Comparison of ENCODE assay signal across 20 cellular contexts in genomic region chr7:33790746-33791145, GRCh38.
DNase-seq lines count a peak whose midpoint lies in the region; ATAC-seq and TF ChIP-seq lines count a peak whose summit lies in the region.
"Had no signal": no experiment of that assay in that cellular context is flagged by ENCODE, and none has a peak within 500 bp of the region (broad histone marks: within the 10 kb centered on the region; RNA-seq: fewer than 3 reads in every experiment).

No MANE protein-coding gene starts in this region.

- in situ Hi-C loops in GM13976 (cut with MboI; ENCODE audit: low sequenced_read_pairs, unreplicated experiment) = no loop called here

- no peak overlapping the region for H3K18ac ChIP-seq in neuronal stem cell (ENCODE audit: low read length)

- H3K9me3 ChIP-seq in neuronal stem cell (replicated peaks in 1 of 2; ENCODE audit: control insufficient read depth in 2 of 2, insufficient read depth in 1 of 2, low read depth in 1 of 2, low read length in 2 of 2) (no peaks in the 10 kb centered on the region), colonic mucosa (no peaks in the 10 kb centered on the region)
- H3K9me3 ChIP-seq: SJCRH30 had no signal

- H3K4me3 ChIP-seq in H7 (ENCODE audit: insufficient read depth, low read depth, low read length) (no peak overlapping the region), neuronal stem cell (ENCODE audit: low read length in 2 of 2) (no peak overlapping the region), colonic mucosa (no peak overlapping the region)
- H3K4me3 ChIP-seq: SJCRH30 had no signal

- H3K36me3 Mint-ChIP-seq in WTC11 = no peaks in the 10 kb centered on the region
- peaks cover 0 to 5% (median 4%) of the 10 kb centered on the region in 3 donors for H3K36me3 Mint-ChIP-seq in immature natural killer cell

- CTCF ChIA-PET in WTC11 (lab: Charles Lee) = no interaction called here

- H2BK120ac ChIP-seq in neuronal stem cell (ENCODE audit: low read depth, low read length) = no peak overlapping the region

- DNase-seq in H7 (peak; percentile 38), WTC11 (ENCODE audit: low spot score) (no peak), iPS-NIHi7 (ENCODE audit: extremely low spot score) (peak; percentile 49), neuronal stem cell (ENCODE audit: low spot score) (peak; percentile 8), colonic mucosa (no peak), GM13976 (ENCODE audit: low spot score) (no peak), immature natural killer cell (no peak), glomerular visceral epithelial cell (ENCODE audit: extremely low spot score) (no peak)
- DNase-seq: CD4-positive, alpha-beta memory T cell; DMS153; GF-D8; GOT3; MM.1S; NCI-H1092; NCI-H1436 treated with DMSO at 0.1 percent for 48 hours; NCI-H2029 treated with DMSO at 0.1 percent for 48 hours; NCI-H2171; NCI-H526; SJCRH30 had no signal

- H3K9ac ChIP-seq in neuronal stem cell (ENCODE audit: low read depth, low read length, poor library complexity) (no peak overlapping the region), colonic mucosa (ENCODE audit: low read depth in 2 of 2, low read length in 2 of 2) (no peak overlapping the region)

- H4K91ac ChIP-seq in neuronal stem cell (ENCODE audit: low read depth, low read length, poor library complexity) = no peak overlapping the region

- no peak overlapping the region for H3K14ac ChIP-seq in neuronal stem cell (ENCODE audit: low read length)

- H3K27me3 ChIP-seq in H7 (ENCODE audit: control insufficient read depth, insufficient read depth, low read length) (no peaks in the 10 kb centered on the region; the same call in 1 of the 2 replicates), neuronal stem cell (ENCODE audit: control insufficient read depth in 3 of 3, insufficient read depth in 3 of 3, low read depth in 1 of 3, low read length in 3 of 3) (no peaks in the 10 kb centered on the region), colonic mucosa (no peaks in the 10 kb centered on the region)
- H3K27me3 ChIP-seq: SJCRH30 had no signal

- no peak overlapping the region for H3K4ac ChIP-seq in neuronal stem cell (ENCODE audit: low read length)

- H3K27ac Mint-ChIP-seq in WTC11 (peak overlapping the region; percentile 75), immature natural killer cell (no peak overlapping the region)
- H3K27ac Mint-ChIP-seq: CD4-positive, alpha-beta memory T cell had no signal

- H3K9me3 Mint-ChIP-seq in WTC11 (no peaks in the 10 kb centered on the region), immature natural killer cell (no peaks in the 10 kb centered on the region)

- H3K4me2 ChIP-seq in neuronal stem cell (ENCODE audit: insufficient read depth, low read length, poor library complexity, severe bottlenecking) = no peak overlapping the region

- H2BK12ac ChIP-seq in neuronal stem cell (ENCODE audit: low read length) = no peak overlapping the region

- H3K27me3 Mint-ChIP-seq in WTC11 (ENCODE audit: low read depth) = no peaks in the 10 kb centered on the region
- H3K27me3 Mint-ChIP-seq in immature natural killer cell (ENCODE audit: low read depth in 3 of 3) = peaks cover 2 to 5% (median 3%) of the 10 kb centered on the region in 3 donors

- POLR2A ChIA-PET in WTC11 (lab: Charles Lee) = interaction anchor here (0.9 kb wide), 1 partner anchor 15 kb away, joined by 3 read pairs; no protein-coding TSS in a partner anchor

- no peak overlapping the region for H2BK15ac ChIP-seq in neuronal stem cell (ENCODE audit: low read length)

- H2BK5ac ChIP-seq in neuronal stem cell (ENCODE audit: low read length) = no peak overlapping the region

- TF ChIP-seq CTCF in WTC11 (IDR thresholded peaks at IDR 0.05) (no peak), colonic mucosa (IDR thresholded peaks at IDR 0.05) (no peak), GM13976 (IDR thresholded peaks at IDR 0.05; ENCODE audit: borderline replicate concordance, control extremely low read depth, extremely low read depth, insufficient read depth, missing control alignments) (no peak)

- H3K27ac ChIP-seq in neuronal stem cell (replicated peaks; ENCODE audit: low read length) (no peak overlapping the region), colonic mucosa (no peak overlapping the region)
- H3K27ac ChIP-seq: HL-60, SJCRH30 had no signal

- H2AFZ ChIP-seq in neuronal stem cell (ENCODE audit: low read length) = no peak overlapping the region

- peak; percentile 83 for ATAC-seq in WTC11

- no peak overlapping the region for H3K23ac ChIP-seq in neuronal stem cell (ENCODE audit: low read depth, low read length, poor library complexity)

- H3K36me3 ChIP-seq in H7 (replicated peaks; ENCODE audit: control insufficient read depth, insufficient read depth, low read length) (no peaks in the 10 kb centered on the region), neuronal stem cell (replicated peaks in 1 of 2; ENCODE audit: control insufficient read depth in 2 of 2, insufficient read depth in 2 of 2, low read length in 2 of 2) (no peaks in the 10 kb centered on the region), colonic mucosa (no peaks in the 10 kb centered on the region)
- H3K36me3 ChIP-seq: SJCRH30 had no signal

- H3K4me3 Mint-ChIP-seq in WTC11 (no peak overlapping the region), immature natural killer cell (no peak overlapping the region)
- H3K4me3 Mint-ChIP-seq: CD4-positive, alpha-beta memory T cell had no signal

- intact Hi-C loops in colonic mucosa (cut with DNase I) = no loop called here

- peaks cover 0 to 6% of the 10 kb centered on the region in 2 donors for H3K4me1 ChIP-seq in neuronal stem cell (ENCODE audit: control insufficient read depth in 2 of 2, insufficient read depth in 1 of 2, low read depth in 1 of 2, low read length in 2 of 2)
- no peaks in the 10 kb centered on the region for H3K4me1 ChIP-seq in colonic mucosa
- H3K4me1 ChIP-seq: SJCRH30 had no signal

- H3K79me1 ChIP-seq in neuronal stem cell (ENCODE audit: low read depth, low read length) = no peaks in the 10 kb centered on the region

- H4K8ac ChIP-seq in neuronal stem cell (ENCODE audit: low read depth, low read length) = no peak overlapping the region

- peaks cover 27% of the 10 kb centered on the region for H3K4me1 Mint-ChIP-seq in WTC11
- H3K4me1 Mint-ChIP-seq in immature natural killer cell = peaks cover 7 to 12% of the 10 kb centered on the region in 2 donors

- no peak overlapping the region for H2AK5ac ChIP-seq in neuronal stem cell (ENCODE audit: low read depth, low read length)

- no CpG with 5 or more reads among the region's 5 CpGs for WGBS in neuronal stem cell (ENCODE audit: extremely low coverage in 2 of 2, insufficient read length in 2 of 2, insufficient replicate concordance in 1 of 2), 2 donors

TF ChIP-seq in WTC11, 78 proteins besides CTCF, POLR2A, EP300 and RAD21:
- TF ChIP-seq RORB (CRISPR knock-in tag; IDR thresholded peaks at IDR 0.05) (no peak), PRRX2 (CRISPR knock-in tag; IDR thresholded peaks at IDR 0.05) (no peak), ETV6 (CRISPR knock-in tag; IDR thresholded peaks at IDR 0.05) (0 out of 2 replicates have a peak, but pooled peaks have one; percentile 28), GRHL2 (CRISPR knock-in tag; IDR thresholded peaks at IDR 0.05; ENCODE audit: insufficient replicate concordance, severe bottlenecking) (no peak), ZBTB43 (CRISPR knock-in tag; IDR thresholded peaks at IDR 0.05) (no peak), CBFB (CRISPR knock-in tag; IDR thresholded peaks at IDR 0.05; ENCODE audit: low read depth) (no peak), HMGA2 (CRISPR knock-in tag; IDR thresholded peaks at IDR 0.05) (no peak), TCF7 (CRISPR knock-in tag; IDR thresholded peaks at IDR 0.05; ENCODE audit: low read depth) (no peak)

Comparison
In these comparisons a context has a peak if more than half of its experiments do, and no peak if none do; other contexts are left out.
1. DNase-seq: peak in H7 (single experiment), iPS-NIHi7 (single experiment) and neuronal stem cell (single experiment); none in WTC11 (single experiment), colonic mucosa (single experiment), GM13976 (single experiment), immature natural killer cell (0 of 3) and glomerular visceral epithelial cell (single experiment).